16 cellular contexts compared by ENCODE assay signal in the genomic region with DNA sequence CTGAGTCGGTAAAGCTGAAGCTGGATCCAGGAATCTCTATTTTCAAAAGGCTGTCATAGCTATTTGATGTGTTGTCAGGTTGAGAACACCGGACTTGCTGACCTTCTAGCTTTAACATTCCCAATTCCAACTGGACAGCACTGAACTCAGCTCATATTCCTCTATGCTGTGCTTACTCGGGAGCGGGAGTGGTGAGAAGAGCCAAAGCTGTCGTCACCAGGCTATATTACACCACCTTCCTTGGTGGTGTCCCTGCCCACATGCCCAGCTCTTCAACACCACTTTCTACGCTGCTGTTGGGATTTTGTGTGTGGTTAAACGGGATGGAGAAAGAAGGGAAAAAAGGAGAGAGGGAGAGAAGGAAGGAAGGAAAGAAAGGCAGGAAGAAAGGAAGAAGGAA.
"Had no signal": no experiment of that assay in that cellular context is flagged by ENCODE, and none has a peak within 500 bp of the region (broad histone marks: within the 10 kb centered on the region; RNA-seq: fewer than 3 reads in every experiment).

No MANE protein-coding gene starts in this region.

- H3K4me1 ChIP-seq: breast epithelium, vagina had no signal

- H3K4me1 Mint-ChIP-seq: activated B cell treated with CpG ODN at 0.5 μM for 24 hours had no signal

- H2AFZ ChIP-seq: hepatocyte had no signal

- H3K4me3 Mint-ChIP-seq: activated B cell treated with CpG ODN at 0.5 μM for 24 hours; activated naive CD8-positive, alpha-beta T cell; mesothelial cell of epicardium; naive thymus-derived CD8-positive, alpha-beta T cell; T-helper 17 cell had no signal

- H3K36me3 Mint-ChIP-seq: activated naive CD8-positive, alpha-beta T cell; mesothelial cell of epicardium; naive thymus-derived CD8-positive, alpha-beta T cell had no signal

- H3K4me2 ChIP-seq: hepatocyte had no signal

- H3K9me3 Mint-ChIP-seq: naive thymus-derived CD8-positive, alpha-beta T cell had no signal

- ATAC-seq: gastroesophageal sphincter; lower lobe of right lung; naive thymus-derived CD8-positive, alpha-beta T cell; T-helper 17 cell had no signal

- H3K4me3 ChIP-seq: breast epithelium, colonic mucosa, gastroesophageal sphincter, hepatocyte, lower lobe of right lung, skin epidermis, stomach, thyroid gland, vagina had no signal

- H3K27ac ChIP-seq: breast epithelium, colonic mucosa, gastroesophageal sphincter, hepatocyte, lower lobe of right lung, skin epidermis, stomach, thyroid gland, vagina had no signal

- DNase-seq: activated B cell treated with CpG ODN at 0.5 μM for 24 hours; activated effector memory CD4-positive, alpha-beta T cell treated with anti-CD3 and anti-CD28 coated beads, Interleukin-2, amount 50 U/mL, for 16 hours; activated T-cell treated with anti-CD3 and anti-CD28 coated beads, Interleukin-2, amount 50 U/mL, for 1 hour; colonic mucosa; lower lobe of right lung; naive thymus-derived CD8-positive, alpha-beta T cell; stomach; T-helper 17 cell; thyroid gland had no signal

- H3K27me3 Mint-ChIP-seq: activated B cell treated with CpG ODN at 0.5 μM for 24 hours had no signal

- H3K27ac Mint-ChIP-seq: activated B cell treated with CpG ODN at 0.5 μM for 24 hours; activated naive CD8-positive, alpha-beta T cell; mesothelial cell of epicardium; naive thymus-derived CD8-positive, alpha-beta T cell; T-helper 17 cell had no signal

- H3K36me3 ChIP-seq: breast epithelium, colonic mucosa, gastroesophageal sphincter, lower lobe of right lung, stomach, thyroid gland, vagina had no signal

- H3K27me3 ChIP-seq: breast epithelium, colonic mucosa, gastroesophageal sphincter, hepatocyte, stomach, thyroid gland, vagina had no signal
